Comparison of ENCODE assay signal across 24 cellular contexts in genomic region chr16:72991211-72991610, GRCh38. TPM values are rescaled to one million over a fixed set of nuclear protein-coding genes. Genes with fewer than 3 reads are reported as not detected.
DNase-seq lines count a peak whose midpoint lies in the region; ATAC-seq and TF ChIP-seq lines count a peak whose summit lies in the region.
"Had no signal": no experiment of that assay in that cellular context is flagged by ENCODE, and none has a peak within 500 bp of the region (broad histone marks: within the 10 kb centered on the region; RNA-seq: fewer than 3 reads in every experiment).

No MANE protein-coding gene starts in this region.

- H3K27me3 Mint-ChIP-seq in mesothelial cell of epicardium (ENCODE audit: low read depth): no peaks in the 10 kb centered on the region
- H3K27me3 Mint-ChIP-seq: activated B cell treated with CpG ODN at 0.5 μM for 24 hours; activated CD8-positive, alpha-beta T cell treated with anti-CD3 and anti-CD28 coated beads for 36 hours; progenitor cell of endocrine pancreas; type B pancreatic cell had no signal

- H3K27ac ChIP-seq in VCaP: peak overlapping the region; percentile 95
- H3K27ac ChIP-seq in thyroid gland: peak overlapping the region; percentile 88 to 96 (median 93)
- H3K27ac ChIP-seq: KMS-11 had no signal

- H3K4me3 ChIP-seq in thyroid gland (replicated peaks in 1 of 3) (no peak overlapping the region), H7 (ENCODE audit: insufficient read depth, low read depth, low read length) (no peak overlapping the region)
- H3K4me3 ChIP-seq: body of pancreas, GM12878 had no signal

- peak overlapping the region; percentile 28 for H3K27ac Mint-ChIP-seq in mesothelial cell of epicardium
- H3K27ac Mint-ChIP-seq: activated B cell treated with CpG ODN at 0.5 μM for 24 hours; activated CD8-positive, alpha-beta T cell treated with anti-CD3 and anti-CD28 coated beads for 36 hours; activated naive CD4-positive, alpha-beta T cell treated with anti-CD3 and anti-CD28 coated beads, Interleukin-2, amount 50 U/mL, for 72 hours; stimulated activated effector memory CD8-positive, alpha-beta T cell treated with anti-CD3 and anti-CD28 coated beads, Interleukin-12 subunit alpha, Interleukin-12 subunit beta, amount 100 ng/mL, for 72 hours; T-helper 17 cell had no signal

- no peaks in the 10 kb centered on the region for H3K36me3 Mint-ChIP-seq in mesothelial cell of epicardium
- H3K36me3 Mint-ChIP-seq: activated naive CD4-positive, alpha-beta T cell treated with anti-CD3 and anti-CD28 coated beads, Interleukin-2, amount 50 U/mL, for 72 hours; stimulated activated effector memory CD8-positive, alpha-beta T cell treated with anti-CD3 and anti-CD28 coated beads, Interleukin-12 subunit alpha, Interleukin-12 subunit beta, amount 100 ng/mL, for 72 hours had no signal

- DNase-seq in ELR (ENCODE audit: low read depth) (peak; percentile 60), mesothelial cell of epicardium (ENCODE audit: low spot score in 2 of 2, unreplicated experiment in 2 of 2) (no peak), thyroid gland (no peak), CD1c-positive myeloid dendritic cell (ENCODE audit: extremely low spot score) (no peak), H7 (no peak), AG08396 (ENCODE audit: low spot score) (no peak)
- DNase-seq: activated B cell treated with CpG ODN at 0.5 μM for 24 hours; activated CD8-positive, alpha-beta T cell treated with anti-CD3 and anti-CD28 coated beads for 36 hours; activated T-cell treated with anti-CD3 and anti-CD28 coated beads, Interleukin-2, amount 50 U/mL, for 4 hours; AML-193; body of pancreas; GDM1; NCI-H1048; NCI-H526; stimulated activated CD4-positive, alpha-beta T cell treated with anti-CD3 and anti-CD28 coated beads, Interleukin-15, amount 100 ng/mL, for 24 hours; T-helper 17 cell had no signal

- TF ChIP-seq CTCF in VCaP (conservative IDR thresholded peaks at IDR 0.05) (no peak), mesothelial cell of epicardium (IDR thresholded peaks at IDR 0.05; ENCODE audit: unreplicated experiment) (no peak), thyroid gland (IDR thresholded peaks at IDR 0.05) (no peak)

- no peak for ATAC-seq in GM21737 (IDR thresholded peaks at IDR 0.05; ENCODE audit: unreplicated experiment)
- ATAC-seq: activated CD8-positive, alpha-beta T cell treated with anti-CD3 and anti-CD28 coated beads for 36 hours; activated naive CD4-positive, alpha-beta T cell treated with anti-CD3 and anti-CD28 coated beads, Interleukin-2, amount 50 U/mL, for 72 hours; activated T-cell treated with anti-CD3 and anti-CD28 coated beads, Interleukin-2, amount 50 U/mL, for 4 hours; body of pancreas; GM12878; stimulated activated effector memory CD8-positive, alpha-beta T cell treated with anti-CD3 and anti-CD28 coated beads, Interleukin-12 subunit alpha, Interleukin-12 subunit beta, amount 100 ng/mL, for 72 hours; T-helper 17 cell had no signal

- no peaks in the 10 kb centered on the region for H3K9me3 ChIP-seq in thyroid gland
- H3K9me3 ChIP-seq: body of pancreas had no signal

- no peaks in the 10 kb centered on the region for H3K9me3 Mint-ChIP-seq in mesothelial cell of epicardium
- H3K9me3 Mint-ChIP-seq: activated B cell treated with CpG ODN at 0.5 μM for 24 hours; activated CD8-positive, alpha-beta T cell treated with anti-CD3 and anti-CD28 coated beads for 36 hours; activated naive CD4-positive, alpha-beta T cell treated with anti-CD3 and anti-CD28 coated beads, Interleukin-2, amount 50 U/mL, for 72 hours; activated T-cell treated with anti-CD3 and anti-CD28 coated beads, Interleukin-2, amount 50 U/mL, for 4 hours had no signal

- WGBS in thyroid gland, 2 donors: 84 to 90% methylated on average over 2 of the region's 2 CpGs

- TF ChIP-seq POLR2A in thyroid gland (IDR thresholded peaks at IDR 0.05): no peak

- intact Hi-C loops in thyroid gland (cut with DNase I): no loop called here

- H3K4me1 Mint-ChIP-seq in mesothelial cell of epicardium: peaks cover 64% of the 10 kb centered on the region
- H3K4me1 Mint-ChIP-seq: stimulated activated effector memory CD8-positive, alpha-beta T cell treated with anti-CD3 and anti-CD28 coated beads, Interleukin-12 subunit alpha, Interleukin-12 subunit beta, amount 100 ng/mL, for 72 hours had no signal

- peaks cover 69 to 86% of the 10 kb centered on the region in 2 donors for H3K4me1 ChIP-seq in thyroid gland

- H3K4me3 Mint-ChIP-seq in mesothelial cell of epicardium: no peak overlapping the region
- H3K4me3 Mint-ChIP-seq: activated B cell treated with CpG ODN at 0.5 μM for 24 hours; activated CD8-positive, alpha-beta T cell treated with anti-CD3 and anti-CD28 coated beads for 36 hours; activated T-cell treated with anti-CD3 and anti-CD28 coated beads, Interleukin-2, amount 50 U/mL, for 4 hours; stimulated activated effector memory CD8-positive, alpha-beta T cell treated with anti-CD3 and anti-CD28 coated beads, Interleukin-12 subunit alpha, Interleukin-12 subunit beta, amount 100 ng/mL, for 72 hours; T-helper 17 cell had no signal

- H3K27me3 ChIP-seq in thyroid gland (no peaks in the 10 kb centered on the region), H7 (ENCODE audit: control insufficient read depth, insufficient read depth, low read length) (no peaks in the 10 kb centered on the region)
- H3K27me3 ChIP-seq: body of pancreas had no signal

- no peaks in the 10 kb centered on the region for H3K36me3 ChIP-seq in thyroid gland
- H3K36me3 ChIP-seq in H7 (replicated peaks; ENCODE audit: control insufficient read depth, insufficient read depth, low read length): no peaks in the 10 kb centered on the region

RNA-seq across cellular contexts. Expression of gene ZFHX3, which starts 56.7 kb away (rescaled TPM):
- total RNA-seq in mesothelial cell of epicardium (63.8 to 68.1 TPM (median 67.1 TPM) in 3 replicates), thyroid gland (10 to 100 TPM; 27.4 to 92.9 (median 45.5) TPM)
- 1.2 and 1.3 TPM in 2 replicates for total RNA-seq in H7 (2014; rRNA removed; shearing (Covaris generic))

Comparison
In these comparisons a context has a peak if more than half of its experiments do, and no peak if none do; other contexts are left out.
1. RNA of gene ZFHX3, which starts 56.7 kb away (total RNA-seq): 63.8 to 68.1 TPM in mesothelial cell of epicardium and 27.4 to 92.9 TPM in thyroid gland; 1.2 to 1.3 TPM in H7; every median in the first group is over 10 times any median in the second.